In genomic region chr22:44823396-44823795, GRCh38 we compare ENCODE assay signal across 26 cellular contexts.
DNase-seq lines count a peak whose midpoint lies in the region; ATAC-seq and TF ChIP-seq lines count a peak whose summit lies in the region.
"Had no signal": no experiment of that assay in that cellular context is flagged by ENCODE, and none has a peak within 500 bp of the region (broad histone marks: within the 10 kb centered on the region; RNA-seq: fewer than 3 reads in every experiment).

No MANE protein-coding gene starts in this region.

- no peak overlapping the region for H3K27ac Mint-ChIP-seq in natural killer cell treated with Interleukin-12 subunit alpha and Interleukin-12 subunit beta and Interleukin-15 and Interleukin-18, amount 100 ng/mL, for 72 hours
- H3K27ac Mint-ChIP-seq in natural killer cell = no peak overlapping the region
- H3K27ac Mint-ChIP-seq in endodermal cell = no peak overlapping the region
- H3K27ac Mint-ChIP-seq: CD4-positive, alpha-beta memory T cell had no signal

- H3K9me3 ChIP-seq in endodermal cell (ENCODE audit: control insufficient read depth, low read length) (no peaks in the 10 kb centered on the region), sigmoid colon (no peaks in the 10 kb centered on the region), OCI-LY7 (ENCODE audit: low read length) (no peaks in the 10 kb centered on the region)
- H3K9me3 ChIP-seq: A549; BLaER1 treated with 17β-estradiol and CSF1 and Interleukin-3, amounts not matched to agents 10 nM and 100 nM; SJSA1 had no signal

- intact Hi-C loops in natural killer cell (cut with micrococcal nuclease) (no loop called here), sigmoid colon (cut with DNase I) (loop anchor here (5.0 kb wide), 1 partner anchor 274 kb away; no protein-coding TSS in a partner anchor), OCI-LY7 (cut with micrococcal nuclease; ENCODE audit: unreplicated experiment) (no loop called here)

- H3K27me3 ChIP-seq in endodermal cell (ENCODE audit: control insufficient read depth, insufficient read depth, low read length, poor library complexity, severe bottlenecking) (no peaks in the 10 kb centered on the region), sigmoid colon (peaks cover 0 to 24% (median 10%) of the 10 kb centered on the region in 3 donors)
- H3K27me3 ChIP-seq: BLaER1 treated with 17β-estradiol and CSF1 and Interleukin-3, amounts not matched to agents 10 nM and 100 nM; SJSA1 had no signal

- no peaks in the 10 kb centered on the region for H3K27me3 Mint-ChIP-seq in natural killer cell treated with Interleukin-12 subunit alpha and Interleukin-12 subunit beta and Interleukin-15 and Interleukin-18, amount 100 ng/mL, for 72 hours
- H3K27me3 Mint-ChIP-seq in natural killer cell (ENCODE audit: low read depth in 2 of 2) (no peaks in the 10 kb centered on the region), endodermal cell (ENCODE audit: insufficient read depth) (no peaks in the 10 kb centered on the region)

- no peak for TF ChIP-seq EP300 in sigmoid colon (IDR thresholded peaks at IDR 0.05)

- no TSS peak for BruUV-seq in OCI-LY7 (replicated peaks; lab: Mats Ljungman, UMichigan)

- no peak overlapping the region for H3K4me3 Mint-ChIP-seq in natural killer cell treated with Interleukin-12 subunit alpha and Interleukin-12 subunit beta and Interleukin-15 and Interleukin-18, amount 100 ng/mL, for 72 hours
- no peak overlapping the region for H3K4me3 Mint-ChIP-seq in natural killer cell
- no peak overlapping the region for H3K4me3 Mint-ChIP-seq in endodermal cell
- H3K4me3 Mint-ChIP-seq: CD4-positive, alpha-beta memory T cell had no signal

- ATAC-seq in natural killer cell treated with Interleukin-12 subunit alpha and Interleukin-12 subunit beta and Interleukin-15 and Interleukin-18, amount 100 ng/mL, for 72 hours = no peak
- ATAC-seq in natural killer cell = no peak
- ATAC-seq: A549, GM12878, PC-3 had no signal

- H3K9me3 Mint-ChIP-seq in natural killer cell treated with Interleukin-12 subunit alpha and Interleukin-12 subunit beta and Interleukin-15 and Interleukin-18, amount 100 ng/mL, for 72 hours = no peaks in the 10 kb centered on the region
- H3K9me3 Mint-ChIP-seq in natural killer cell (no peaks in the 10 kb centered on the region), endodermal cell (no peaks in the 10 kb centered on the region)
- H3K9me3 Mint-ChIP-seq: CD4-positive, alpha-beta memory T cell had no signal

- CTCF ChIA-PET in OCI-LY7 (lab: Charles Lee; ENCODE audit: unreplicated experiment) = no interaction called here

- no peak overlapping the region for H2AFZ ChIP-seq in OCI-LY7 (ENCODE audit: low read length)

- H3K4me1 ChIP-seq in endodermal cell (ENCODE audit: control insufficient read depth, insufficient read depth, low read length) (no peaks in the 10 kb centered on the region), sigmoid colon (no peaks in the 10 kb centered on the region), OCI-LY7 (ENCODE audit: insufficient read depth, low read length, poor library complexity, severe bottlenecking) (no peaks in the 10 kb centered on the region)
- H3K4me1 ChIP-seq: A549 had no signal

- H3K4me3 ChIP-seq in endodermal cell (ENCODE audit: low read length) (no peak overlapping the region), sigmoid colon (no peak overlapping the region), OCI-LY7 (ENCODE audit: low read depth, low read length, poor library complexity, severe bottlenecking) (no peak overlapping the region)
- H3K4me3 ChIP-seq: A549; BLaER1 treated with 17β-estradiol and CSF1 and Interleukin-3, amounts not matched to agents 10 nM and 100 nM; GM12878; SJSA1 had no signal

- TF ChIP-seq CTCF in natural killer cell (IDR thresholded peaks at IDR 0.05) (no peak), endodermal cell (conservative IDR thresholded peaks at IDR 0.05) (no peak), sigmoid colon (IDR thresholded peaks at IDR 0.05) (no peak), OCI-LY7 (conservative IDR thresholded peaks at IDR 0.05; ENCODE audit: low read length) (no peak)

- no peak overlapping the region for H3K4me2 ChIP-seq in OCI-LY7 (ENCODE audit: low read length)
- H3K4me2 ChIP-seq: A549; BLaER1 treated with 17β-estradiol and CSF1 and Interleukin-3, amounts not matched to agents 10 nM and 100 nM had no signal

- WGBS in endodermal cell (ENCODE audit: insufficient coverage in 1 of 2, insufficient read length in 1 of 2), 2 experiments = 87 to 98% methylated on average over 5 to 8 of the region's 8 CpGs
- 94 to 95% methylated on average over 8 of the region's 8 CpGs for WGBS in sigmoid colon, 2 donors

- no peaks in the 10 kb centered on the region for H3K9me2 ChIP-seq in OCI-LY7 (ENCODE audit: insufficient read depth, low read length)

- H3K27ac ChIP-seq in endodermal cell (ENCODE audit: low read depth, low read length) (no peak overlapping the region), sigmoid colon (no peak overlapping the region), OCI-LY7 (ENCODE audit: low read depth, low read length, poor library complexity, severe bottlenecking) (no peak overlapping the region)
- H3K27ac ChIP-seq: A549; BLaER1 treated with 17β-estradiol and CSF1 and Interleukin-3, amounts not matched to agents 10 nM and 100 nM; SJSA1 had no signal

- POLR2A ChIA-PET in OCI-LY7 (lab: Charles Lee) = no interaction called here

- H3K9ac ChIP-seq in endodermal cell (ENCODE audit: extremely low read depth, low read length, poor library complexity, severe bottlenecking) = no peak overlapping the region
- H3K9ac ChIP-seq: BLaER1 treated with 17β-estradiol and CSF1 and Interleukin-3, amounts not matched to agents 10 nM and 100 nM had no signal

- TF ChIP-seq POLR2A in sigmoid colon (IDR thresholded peaks at IDR 0.05) = no peak

- H4K20me1 ChIP-seq in OCI-LY7 (ENCODE audit: insufficient read depth, low read length) = no peaks in the 10 kb centered on the region

- H3K36me3 Mint-ChIP-seq in natural killer cell treated with Interleukin-12 subunit alpha and Interleukin-12 subunit beta and Interleukin-15 and Interleukin-18, amount 100 ng/mL, for 72 hours = no peaks in the 10 kb centered on the region
- H3K36me3 Mint-ChIP-seq in natural killer cell = no peaks in the 10 kb centered on the region
- H3K36me3 Mint-ChIP-seq in endodermal cell (ENCODE audit: low read depth) = peaks cover 42% of the 10 kb centered on the region
- H3K36me3 Mint-ChIP-seq: CD4-positive, alpha-beta memory T cell had no signal

- peak; percentile 56 for DNase-seq in natural killer cell treated with Interleukin-12 subunit alpha and Interleukin-12 subunit beta and Interleukin-15 and Interleukin-18, amount 100 ng/mL, for 72 hours (ENCODE audit: low spot score)
- no peak for DNase-seq in natural killer cell
- peak; percentile 33 for DNase-seq in endodermal cell
- DNase-seq in sigmoid colon = peak; percentile 49
- no peak for DNase-seq in hepatic stellate cell (ENCODE audit: low spot score)
- no peak for DNase-seq in iPS-NIHi11 (ENCODE audit: low spot score)
- DNase-seq in OCI-LY7 (ENCODE audit: low spot score) = no peak
- DNase-seq: AML-193; CD4-positive, alpha-beta memory T cell; COR-L47; DMS79; EL; GDM1; GOT3; IMR-90; KG1; MM.1S; NCI-H2029; NCI-H446; NCI-H524 treated with DMSO at 0.1 percent for 48 hours; NCI-H774; PC-3 had no signal

- peaks cover 15% of the 10 kb centered on the region for H3K36me3 ChIP-seq in endodermal cell (ENCODE audit: control insufficient read depth, insufficient read depth, low read length)
- no peaks in the 10 kb centered on the region for H3K36me3 ChIP-seq in sigmoid colon
- H3K36me3 ChIP-seq in OCI-LY7 (ENCODE audit: insufficient read depth, low read length) = no peaks in the 10 kb centered on the region
- H3K36me3 ChIP-seq: BLaER1 treated with 17β-estradiol and CSF1 and Interleukin-3, amounts not matched to agents 10 nM and 100 nM; SJSA1 had no signal

- no peaks in the 10 kb centered on the region for H3K79me2 ChIP-seq in OCI-LY7 (ENCODE audit: insufficient read depth, low read depth, low read length)

- H3K4me1 Mint-ChIP-seq in natural killer cell treated with Interleukin-12 subunit alpha and Interleukin-12 subunit beta and Interleukin-15 and Interleukin-18, amount 100 ng/mL, for 72 hours (ENCODE audit: low read depth in 2 of 2) = peaks cover 0 to 7% of the 10 kb centered on the region in 2 donors
- H3K4me1 Mint-ChIP-seq in natural killer cell (peaks cover 4 to 5% of the 10 kb centered on the region in 2 donors), endodermal cell (no peaks in the 10 kb centered on the region)

Comparison
In these comparisons a context has a peak if more than half of its experiments do, and no peak if none do; other contexts are left out.
1. DNase-seq: peak in natural killer cell treated with Interleukin-12 subunit alpha and Interleukin-12 subunit beta and Interleukin-15 and Interleukin-18, amount 100 ng/mL, for 72 hours (single experiment), endodermal cell (single experiment) and sigmoid colon (single experiment); none in natural killer cell (single experiment), hepatic stellate cell (single experiment), iPS-NIHi11 (single experiment) and OCI-LY7 (single experiment).